Comparison of ENCODE assay signal across 1 cellular context in genomic region chr2:238835726-238836301, GRCh38.
TF ChIP-seq lines count a peak whose summit lies in the region.

No MANE protein-coding gene starts in this region.

TF ChIP-seq in SK-N-SH treated with all-trans-retinoic acid at 6 μM for 48 hours, 23 proteins besides CTCF, POLR2A, EP300 and RAD21 (continued from another document):
- no peak for TF ChIP-seq TSHZ2 (CRISPR knock-in tag; IDR thresholded peaks at IDR 0.05)
- TF ChIP-seq CSDC2 (CRISPR knock-in tag; IDR thresholded peaks at IDR 0.05) = no peak
- no peak for TF ChIP-seq ESRRG (CRISPR knock-in tag; IDR thresholded peaks at IDR 0.05)
- TF ChIP-seq ZNF70 (CRISPR knock-in tag; IDR thresholded peaks at IDR 0.05) = no peak
TF ChIP-seq in SK-N-SH treated with all-trans-retinoic acid at 6 μM for 48 hours: peak in this region for 0.
